ENCODE assay signal across 13 cellular contexts in the genomic region with DNA sequence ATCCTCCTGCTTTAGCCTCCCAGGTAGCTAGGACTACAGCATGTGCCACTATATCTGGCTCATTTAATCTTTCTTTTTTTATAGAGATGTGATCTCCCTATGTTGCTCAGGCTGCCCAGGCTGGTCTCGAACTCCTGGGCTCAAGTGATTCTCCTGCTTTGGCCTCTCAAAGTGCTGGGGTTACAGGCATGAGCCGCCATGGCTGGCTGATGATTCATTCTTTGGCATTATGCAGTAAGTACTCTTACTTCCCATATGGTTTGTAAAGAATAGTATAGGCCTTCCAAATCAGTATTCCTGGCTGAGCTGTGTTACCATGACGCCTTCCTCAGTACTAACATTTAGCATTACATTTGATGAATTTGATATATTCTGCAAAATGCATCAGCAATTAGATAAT. TPM values are rescaled to one million over a fixed set of nuclear protein-coding genes. Genes with fewer than 3 reads are reported as not detected.
DNase-seq lines count a peak whose midpoint lies in the region; ATAC-seq, FAIRE-seq and TF ChIP-seq lines count a peak whose summit lies in the region.
"Had no signal": no experiment of that assay in that cellular context is flagged by ENCODE, and none has a peak within 500 bp of the region (broad histone marks: within the 10 kb centered on the region; RNA-seq: fewer than 3 reads in every experiment).

No MANE protein-coding gene starts in this region.

- H3K4me2 ChIP-seq in neural progenitor cell: no peak overlapping the region

- no peak overlapping the region for H3K4me3 Mint-ChIP-seq in activated CD4-positive, alpha-beta T cell treated with anti-CD3 and anti-CD28 coated beads, Interleukin-2, amount 10 ng/mL, durations not matched to agents 7 days and 5 days
- peak overlapping the region; percentile 33 for H3K4me3 Mint-ChIP-seq in activated naive CD8-positive, alpha-beta T cell treated with anti-CD3 and anti-CD28 coated beads, Interleukin-2, amount 10 ng/mL, durations not matched to agents 7 days and 5 days
- H3K4me3 Mint-ChIP-seq in neural progenitor cell: no peak overlapping the region

- H3K9me3 ChIP-seq in neural progenitor cell (ENCODE audit: low read depth): no peaks in the 10 kb centered on the region

- H3K27ac ChIP-seq in neural progenitor cell: no peak overlapping the region

- POLR2A ChIA-PET in activated CD4-positive, alpha-beta T cell treated with anti-CD3 and anti-CD28 coated beads, Interleukin-2, amount 10 ng/mL, durations not matched to agents 7 days and 5 days (lab: Charles Lee): no interaction called here
- POLR2A ChIA-PET in activated naive CD8-positive, alpha-beta T cell treated with anti-CD3 and anti-CD28 coated beads, Interleukin-2, amount 10 ng/mL, durations not matched to agents 7 days and 5 days (lab: Charles Lee): interaction anchor here (1.5 kb wide), 1 partner anchor 127 kb away, joined by 4 read pairs; a partner anchor contains a TSS

- CTCF ChIA-PET in activated CD4-positive, alpha-beta T cell treated with anti-CD3 and anti-CD28 coated beads, Interleukin-2, amount 10 ng/mL, durations not matched to agents 7 days and 5 days (lab: Charles Lee): interaction anchor here (2.1 kb wide), 1 partner anchor 36 kb away, joined by 4 read pairs; no protein-coding TSS in a partner anchor

- H3K4me1 Mint-ChIP-seq in activated CD4-positive, alpha-beta T cell treated with anti-CD3 and anti-CD28 coated beads, Interleukin-2, amount 10 ng/mL, durations not matched to agents 7 days and 5 days: peaks cover 57% of the 10 kb centered on the region
- H3K4me1 Mint-ChIP-seq in activated naive CD8-positive, alpha-beta T cell treated with anti-CD3 and anti-CD28 coated beads, Interleukin-2, amount 10 ng/mL, durations not matched to agents 7 days and 5 days: peaks cover 41% of the 10 kb centered on the region
- no peaks in the 10 kb centered on the region for H3K4me1 Mint-ChIP-seq in neural progenitor cell

- H2AFZ ChIP-seq in neural progenitor cell (replicated peaks): peak overlapping the region; percentile 9

- peak overlapping the region; percentile 85 for H3K27ac Mint-ChIP-seq in activated CD4-positive, alpha-beta T cell treated with anti-CD3 and anti-CD28 coated beads, Interleukin-2, amount 10 ng/mL, durations not matched to agents 7 days and 5 days
- peak overlapping the region; percentile 84 for H3K27ac Mint-ChIP-seq in activated naive CD8-positive, alpha-beta T cell treated with anti-CD3 and anti-CD28 coated beads, Interleukin-2, amount 10 ng/mL, durations not matched to agents 7 days and 5 days
- no peak overlapping the region for H3K27ac Mint-ChIP-seq in neural progenitor cell

- no peaks in the 10 kb centered on the region for H3K27me3 ChIP-seq in neural progenitor cell

- H3K36me3 Mint-ChIP-seq in activated CD4-positive, alpha-beta T cell treated with anti-CD3 and anti-CD28 coated beads, Interleukin-2, amount 10 ng/mL, durations not matched to agents 7 days and 5 days (ENCODE audit: low read depth): peaks cover 2% of the 10 kb centered on the region
- peaks cover 6% of the 10 kb centered on the region for H3K36me3 Mint-ChIP-seq in activated naive CD8-positive, alpha-beta T cell treated with anti-CD3 and anti-CD28 coated beads, Interleukin-2, amount 10 ng/mL, durations not matched to agents 7 days and 5 days
- H3K36me3 Mint-ChIP-seq in neural progenitor cell: no peaks in the 10 kb centered on the region

- no peak for FAIRE-seq in RCC 7860 (lab: Jason Lieb, UNC)

- H3K9ac ChIP-seq in neural progenitor cell: no peak overlapping the region

- H3K79me2 ChIP-seq in neural progenitor cell (ENCODE audit: low read depth): no peaks in the 10 kb centered on the region

- no peaks in the 10 kb centered on the region for H3K27me3 Mint-ChIP-seq in activated CD4-positive, alpha-beta T cell treated with anti-CD3 and anti-CD28 coated beads, Interleukin-2, amount 10 ng/mL, durations not matched to agents 7 days and 5 days
- H3K27me3 Mint-ChIP-seq in activated naive CD8-positive, alpha-beta T cell treated with anti-CD3 and anti-CD28 coated beads, Interleukin-2, amount 10 ng/mL, durations not matched to agents 7 days and 5 days: no peaks in the 10 kb centered on the region
- H3K27me3 Mint-ChIP-seq in neural progenitor cell (ENCODE audit: insufficient read depth, low read depth): no peaks in the 10 kb centered on the region

- H3F3A ChIP-seq in neural progenitor cell (ENCODE audit: low read depth): no peaks in the 10 kb centered on the region

- H4K20me1 ChIP-seq in neural progenitor cell (ENCODE audit: low read depth): no peaks in the 10 kb centered on the region

- no peak for DNase-seq in activated CD4-positive, alpha-beta T cell treated with anti-CD3 and anti-CD28 coated beads, Interleukin-2, amount 10 ng/mL, durations not matched to agents 7 days and 5 days
- DNase-seq in activated CD4-positive, alpha-beta T cell treated with anti-CD3 and anti-CD28 coated beads, Interleukin-2, amount 50 U/mL, for 4 hours: no peak
- DNase-seq in MV-4-11 (lab: John Stamatoyannopoulos, UW) (peak; percentile 49), neural progenitor cell (ENCODE audit: low spot score) (no peak), RCC 7860 (ENCODE audit: low spot score) (no peak)
- no peak for DNase-seq in activated naive CD8-positive, alpha-beta T cell treated with anti-CD3 and anti-CD28 coated beads, Interleukin-2, amount 10 ng/mL, durations not matched to agents 7 days and 5 days
- DNase-seq: dermis blood vessel endothelial cell, H7, NCI-H2029, NCI-H526 treated with DMSO at 0.1 percent for 48 hours had no signal

- no peaks in the 10 kb centered on the region for H3K36me3 ChIP-seq in neural progenitor cell

- H3K4me1 ChIP-seq in neural progenitor cell: no peaks in the 10 kb centered on the region

- no peak for TF ChIP-seq CTCF in neural progenitor cell (IDR thresholded peaks at IDR 0.05)

- no peak for ATAC-seq in activated naive CD8-positive, alpha-beta T cell treated with anti-CD3 and anti-CD28 coated beads, Interleukin-2, amount 10 ng/mL, durations not matched to agents 7 days and 5 days (ENCODE audit: low read depth)
- ATAC-seq in GM18909 (IDR thresholded peaks at IDR 0.05; ENCODE audit: poor library complexity, unreplicated experiment) (no peak), GM18907 (IDR thresholded peaks at IDR 0.05; ENCODE audit: unreplicated experiment) (no peak)
- ATAC-seq: Right ventricle myocardium inferior had no signal

- H3K4me3 ChIP-seq in neural progenitor cell: no peak overlapping the region

- no peaks in the 10 kb centered on the region for H3K9me3 Mint-ChIP-seq in activated CD4-positive, alpha-beta T cell treated with anti-CD3 and anti-CD28 coated beads, Interleukin-2, amount 10 ng/mL, durations not matched to agents 7 days and 5 days
- peaks cover 3% of the 10 kb centered on the region for H3K9me3 Mint-ChIP-seq in activated naive CD8-positive, alpha-beta T cell treated with anti-CD3 and anti-CD28 coated beads, Interleukin-2, amount 10 ng/mL, durations not matched to agents 7 days and 5 days
- H3K9me3 Mint-ChIP-seq in neural progenitor cell: no peaks in the 10 kb centered on the region

RNA-seq across cellular contexts. Expression of a gene that starts 3.3 kb away (rescaled TPM):
- total RNA-seq in activated CD4-positive, alpha-beta T cell treated with anti-CD3 and anti-CD28 coated beads, Interleukin-2, amount 10 ng/mL, durations not matched to agents 7 days and 5 days: 10 to 100 TPM; 25.5 to 28.2 TPM
- total RNA-seq in activated naive CD8-positive, alpha-beta T cell treated with anti-CD3 and anti-CD28 coated beads, Interleukin-2, amount 10 ng/mL, durations not matched to agents 7 days and 5 days: 10 to 100 TPM; 23.2 to 24.4 TPM
- total RNA-seq in neural progenitor cell (ENCODE audit: low replicate concordance): 11.2 and 13.0 TPM in 2 replicates

RNA-seq across cellular contexts. Expression of a gene that starts 55.4 kb away (rescaled TPM):
- total RNA-seq in activated CD4-positive, alpha-beta T cell treated with anti-CD3 and anti-CD28 coated beads, Interleukin-2, amount 10 ng/mL, durations not matched to agents 7 days and 5 days: 10 to 100 TPM; 76.8 to 91.2 TPM
- total RNA-seq in activated naive CD8-positive, alpha-beta T cell treated with anti-CD3 and anti-CD28 coated beads, Interleukin-2, amount 10 ng/mL, durations not matched to agents 7 days and 5 days: 100 to 1,000 TPM; 105 TPM
- total RNA-seq in neural progenitor cell (ENCODE audit: low replicate concordance): 82.8 and 110 TPM in 2 replicates
